In genomic region chr11:121328967-121329653, GRCh38 we compare ENCODE assay signal across 13 cellular contexts. TPM values are rescaled to one million over a fixed set of nuclear protein-coding genes. Genes with fewer than 3 reads are reported as not detected.
A peak's percentile ranks its signal among the peaks of the same experiment; 100 is the strongest.
DNase-seq lines count a peak whose midpoint lies in the region; ATAC-seq and TF ChIP-seq lines count a peak whose summit lies in the region.
"Had no signal": no experiment of that assay in that cellular context is flagged by ENCODE, and none has a peak within 500 bp of the region (broad histone marks: within the 10 kb centered on the region; RNA-seq: fewer than 3 reads in every experiment).

No MANE protein-coding gene starts in this region.

- no peaks in the 10 kb centered on the region for H3K27me3 Mint-ChIP-seq in CD4-positive, alpha-beta T cell

- no peak overlapping the region for H3K4me3 ChIP-seq in GM12865 (ENCODE audit: low read depth, low read length)
- H3K4me3 ChIP-seq in Peyer's patch = no peak overlapping the region
- H3K4me3 ChIP-seq: suprapubic skin had no signal

- H3K36me3 Mint-ChIP-seq in CD4-positive, alpha-beta T cell (ENCODE audit: low read depth) = no peaks in the 10 kb centered on the region

- no peaks in the 10 kb centered on the region for H3K36me3 ChIP-seq in Peyer's patch
- H3K36me3 ChIP-seq: suprapubic skin had no signal

- no peaks in the 10 kb centered on the region for H3K27me3 ChIP-seq in CD4-positive, alpha-beta T cell (ENCODE audit: control insufficient read depth, insufficient read depth, low read length)
- H3K27me3 ChIP-seq in Peyer's patch = no peaks in the 10 kb centered on the region

- peaks cover 3% of the 10 kb centered on the region for H3K9me3 Mint-ChIP-seq in CD4-positive, alpha-beta T cell

- no peak for DNase-seq in CD4-positive, alpha-beta T cell
- DNase-seq in GM12865 (ENCODE audit: low read depth) (peak; percentile 48), NOMO-1 treated with dmso at 0.1 percent for 144 hours (lab: John Stamatoyannopoulos, UW; ENCODE audit: unreplicated experiment) (peak; percentile 16), erythroblast (lab: John Stamatoyannopoulos, UW) (peak; percentile 14 to 35), CD1c-positive myeloid dendritic cell (ENCODE audit: extremely low spot score) (no peak), AG20443 (ENCODE audit: low spot score) (no peak), Peyer's patch (no peak)
- DNase-seq: COR-L47; foreskin fibroblast; GOT3; NK-92 treated with Interleukin-12 subunit alpha and Interleukin-12 subunit beta, amount 100 ng/mL, for 24 hours; retina had no signal

- CTCF ChIA-PET in CD4-positive, alpha-beta T cell (lab: Charles Lee) = interaction anchor here (1.2 kb wide), 1 partner anchor 43 kb away, joined by 3 read pairs; no protein-coding TSS in a partner anchor

- H3K9me3 ChIP-seq in CD4-positive, alpha-beta T cell (ENCODE audit: control insufficient read depth, low read length) = no peaks in the 10 kb centered on the region
- H3K9me3 ChIP-seq in Peyer's patch = no peaks in the 10 kb centered on the region
- H3K9me3 ChIP-seq: suprapubic skin had no signal

- peak; percentile 39 for ATAC-seq in CD4-positive, alpha-beta T cell (ENCODE audit: poor library complexity)

- TF ChIP-seq POLR2A in erythroblast (IDR thresholded peaks at IDR 0.05; ENCODE audit: low read length) (no peak), Peyer's patch (IDR thresholded peaks at IDR 0.05) (no peak)

- no peak overlapping the region for H3K27ac ChIP-seq in CD4-positive, alpha-beta T cell (ENCODE audit: low read depth, low read length)
- no peak overlapping the region for H3K27ac ChIP-seq in Peyer's patch
- H3K27ac ChIP-seq: suprapubic skin had no signal

- H3K4me3 Mint-ChIP-seq in CD4-positive, alpha-beta T cell = no peak overlapping the region

- peaks cover 18% of the 10 kb centered on the region for H3K4me1 Mint-ChIP-seq in CD4-positive, alpha-beta T cell (ENCODE audit: low read depth)

- no peak for TF ChIP-seq CTCF in CD4-positive, alpha-beta T cell (IDR thresholded peaks at IDR 0.05)
- TF ChIP-seq CTCF in GM12865 (IDR thresholded peaks at IDR 0.05; ENCODE audit: insufficient read depth, low read depth, low read length, missing control alignments) (no peak), Peyer's patch (IDR thresholded peaks at IDR 0.05) (no peak)

- POLR2A ChIA-PET in CD4-positive, alpha-beta T cell (lab: Charles Lee) = interaction anchor here (0.7 to 3.6 kb wide), 8 partner anchors 16 to 154 kb away, joined by 3 to 42 read pairs (median 4); partner anchors contain the start of genes SORL1 and SORL1-AS1

- H3K27ac Mint-ChIP-seq in CD4-positive, alpha-beta T cell = no peak overlapping the region

- intact Hi-C loops in CD4-positive, alpha-beta T cell (cut with DNase I, micrococcal nuclease) = loop anchor here in 1 of 2 experiments (10.0 kb wide), 2 partner anchors 46 to 96 kb away; no protein-coding TSS in a partner anchor

- no peaks in the 10 kb centered on the region for H3K4me1 ChIP-seq in Peyer's patch
- H3K4me1 ChIP-seq: suprapubic skin had no signal

RNA-seq across cellular contexts. Expression of gene SC5D, which starts 36.5 kb away (rescaled TPM):
- 10 to 100 TPM; 87.7 to 92.7 TPM for total RNA-seq in CD4-positive, alpha-beta T cell
- total RNA-seq in Peyer's patch = 10 to 100 TPM; 25.6 to 63.6 (median 37.7) TPM

Comparison
In these comparisons a context has a peak if more than half of its experiments do, and no peak if none do; other contexts are left out.
1. DNase-seq: peak in GM12865 (single experiment), NOMO-1 treated with dmso at 0.1 percent for 144 hours (single experiment) and erythroblast (2 of 2); none in CD4-positive, alpha-beta T cell (0 of 10), CD1c-positive myeloid dendritic cell (single experiment), AG20443 (single experiment) and Peyer's patch (0 of 3).